Comparison of ENCODE assay signal across 2 cellular contexts in genomic region chr3:59818-60217, GRCh38.
TF ChIP-seq lines count a peak whose summit lies in the region.

No MANE protein-coding gene starts in this region.

TF ChIP-seq in GM23338, 12 proteins besides CTCF, POLR2A, EP300 and RAD21 (continued from another document):
- TF ChIP-seq, protein P1, sequence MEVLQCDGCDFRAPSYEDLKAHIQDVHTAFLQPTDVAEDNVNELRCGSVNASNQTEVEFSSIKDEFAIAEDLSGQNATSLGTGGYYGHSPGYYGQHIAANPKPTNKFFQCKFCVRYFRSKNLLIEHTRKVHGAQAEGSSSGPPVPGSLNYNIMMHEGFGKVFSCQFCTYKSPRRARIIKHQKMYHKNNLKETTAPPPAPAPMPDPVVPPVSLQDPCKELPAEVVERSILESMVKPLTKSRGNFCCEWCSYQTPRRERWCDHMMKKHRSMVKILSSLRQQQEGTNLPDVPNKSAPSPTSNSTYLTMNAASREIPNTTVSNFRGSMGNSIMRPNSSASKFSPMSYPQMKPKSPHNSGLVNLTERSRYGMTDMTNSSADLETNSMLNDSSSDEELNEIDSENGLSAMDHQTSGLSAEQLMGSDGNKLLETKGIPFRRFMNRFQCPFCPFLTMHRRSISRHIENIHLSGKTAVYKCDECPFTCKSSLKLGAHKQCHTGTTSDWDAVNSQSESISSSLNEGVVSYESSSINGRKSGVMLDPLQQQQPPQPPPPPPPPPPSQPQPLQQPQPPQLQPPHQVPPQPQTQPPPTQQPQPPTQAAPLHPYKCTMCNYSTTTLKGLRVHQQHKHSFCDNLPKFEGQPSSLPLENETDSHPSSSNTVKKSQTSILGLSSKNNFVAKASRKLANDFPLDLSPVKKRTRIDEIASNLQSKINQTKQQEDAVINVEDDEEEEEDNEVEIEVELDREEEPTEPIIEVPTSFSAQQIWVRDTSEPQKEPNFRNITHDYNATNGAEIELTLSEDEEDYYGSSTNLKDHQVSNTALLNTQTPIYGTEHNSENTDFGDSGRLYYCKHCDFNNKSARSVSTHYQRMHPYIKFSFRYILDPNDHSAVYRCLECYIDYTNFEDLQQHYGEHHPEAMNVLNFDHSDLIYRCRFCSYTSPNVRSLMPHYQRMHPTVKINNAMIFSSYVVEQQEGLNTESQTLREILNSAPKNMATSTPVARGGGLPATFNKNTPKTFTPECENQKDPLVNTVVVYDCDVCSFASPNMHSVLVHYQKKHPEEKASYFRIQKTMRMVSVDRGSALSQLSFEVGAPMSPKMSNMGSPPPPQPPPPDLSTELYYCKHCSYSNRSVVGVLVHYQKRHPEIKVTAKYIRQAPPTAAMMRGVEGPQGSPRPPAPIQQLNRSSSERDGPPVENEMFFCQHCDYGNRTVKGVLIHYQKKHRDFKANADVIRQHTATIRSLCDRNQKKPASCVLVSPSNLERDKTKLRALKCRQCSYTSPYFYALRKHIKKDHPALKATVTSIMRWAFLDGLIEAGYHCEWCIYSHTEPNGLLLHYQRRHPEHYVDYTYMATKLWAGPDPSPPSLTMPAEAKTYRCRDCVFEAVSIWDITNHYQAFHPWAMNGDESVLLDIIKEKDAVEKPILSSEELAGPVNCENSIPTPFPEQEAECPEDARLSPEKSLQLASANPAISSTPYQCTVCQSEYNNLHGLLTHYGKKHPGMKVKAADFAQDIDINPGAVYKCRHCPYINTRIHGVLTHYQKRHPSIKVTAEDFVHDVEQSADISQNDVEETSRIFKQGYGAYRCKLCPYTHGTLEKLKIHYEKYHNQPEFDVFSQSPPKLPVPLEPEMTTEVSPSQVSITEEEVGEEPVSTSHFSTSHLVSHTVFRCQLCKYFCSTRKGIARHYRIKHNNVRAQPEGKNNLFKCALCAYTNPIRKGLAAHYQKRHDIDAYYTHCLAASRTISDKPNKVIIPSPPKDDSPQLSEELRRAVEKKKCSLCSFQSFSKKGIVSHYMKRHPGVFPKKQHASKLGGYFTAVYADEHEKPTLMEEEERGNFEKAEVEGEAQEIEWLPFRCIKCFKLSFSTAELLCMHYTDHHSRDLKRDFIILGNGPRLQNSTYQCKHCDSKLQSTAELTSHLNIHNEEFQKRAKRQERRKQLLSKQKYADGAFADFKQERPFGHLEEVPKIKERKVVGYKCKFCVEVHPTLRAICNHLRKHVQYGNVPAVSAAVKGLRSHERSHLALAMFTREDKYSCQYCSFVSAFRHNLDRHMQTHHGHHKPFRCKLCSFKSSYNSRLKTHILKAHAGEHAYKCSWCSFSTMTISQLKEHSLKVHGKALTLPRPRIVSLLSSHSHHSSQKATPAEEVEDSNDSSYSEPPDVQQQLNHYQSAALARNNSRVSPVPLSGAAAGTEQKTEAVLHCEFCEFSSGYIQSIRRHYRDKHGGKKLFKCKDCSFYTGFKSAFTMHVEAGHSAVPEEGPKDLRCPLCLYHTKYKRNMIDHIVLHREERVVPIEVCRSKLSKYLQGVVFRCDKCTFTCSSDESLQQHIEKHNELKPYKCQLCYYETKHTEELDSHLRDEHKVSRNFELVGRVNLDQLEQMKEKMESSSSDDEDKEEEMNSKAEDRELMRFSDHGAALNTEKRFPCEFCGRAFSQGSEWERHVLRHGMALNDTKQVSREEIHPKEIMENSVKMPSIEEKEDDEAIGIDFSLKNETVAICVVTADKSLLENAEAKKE (CRISPR knock-in tag; IDR thresholded peaks at IDR 0.05) = no peak
- TF ChIP-seq CREB1 (CRISPR knock-in tag; IDR thresholded peaks at IDR 0.05; ENCODE audit: low read depth) (no peak), NANOG (IDR thresholded peaks at IDR 0.05; ENCODE audit: borderline replicate concordance) (no peak), EZH2 (IDR thresholded peaks at IDR 0.05; ENCODE audit: low read depth, unreplicated experiment) (no peak), STAT1 (IDR thresholded peaks at IDR 0.05; ENCODE audit: unreplicated experiment) (no peak), ETS1 (IDR thresholded peaks at IDR 0.05) (no peak), JUNB (IDR thresholded peaks at IDR 0.05; ENCODE audit: unreplicated experiment) (no peak)
- TF ChIP-seq, protein P2, sequence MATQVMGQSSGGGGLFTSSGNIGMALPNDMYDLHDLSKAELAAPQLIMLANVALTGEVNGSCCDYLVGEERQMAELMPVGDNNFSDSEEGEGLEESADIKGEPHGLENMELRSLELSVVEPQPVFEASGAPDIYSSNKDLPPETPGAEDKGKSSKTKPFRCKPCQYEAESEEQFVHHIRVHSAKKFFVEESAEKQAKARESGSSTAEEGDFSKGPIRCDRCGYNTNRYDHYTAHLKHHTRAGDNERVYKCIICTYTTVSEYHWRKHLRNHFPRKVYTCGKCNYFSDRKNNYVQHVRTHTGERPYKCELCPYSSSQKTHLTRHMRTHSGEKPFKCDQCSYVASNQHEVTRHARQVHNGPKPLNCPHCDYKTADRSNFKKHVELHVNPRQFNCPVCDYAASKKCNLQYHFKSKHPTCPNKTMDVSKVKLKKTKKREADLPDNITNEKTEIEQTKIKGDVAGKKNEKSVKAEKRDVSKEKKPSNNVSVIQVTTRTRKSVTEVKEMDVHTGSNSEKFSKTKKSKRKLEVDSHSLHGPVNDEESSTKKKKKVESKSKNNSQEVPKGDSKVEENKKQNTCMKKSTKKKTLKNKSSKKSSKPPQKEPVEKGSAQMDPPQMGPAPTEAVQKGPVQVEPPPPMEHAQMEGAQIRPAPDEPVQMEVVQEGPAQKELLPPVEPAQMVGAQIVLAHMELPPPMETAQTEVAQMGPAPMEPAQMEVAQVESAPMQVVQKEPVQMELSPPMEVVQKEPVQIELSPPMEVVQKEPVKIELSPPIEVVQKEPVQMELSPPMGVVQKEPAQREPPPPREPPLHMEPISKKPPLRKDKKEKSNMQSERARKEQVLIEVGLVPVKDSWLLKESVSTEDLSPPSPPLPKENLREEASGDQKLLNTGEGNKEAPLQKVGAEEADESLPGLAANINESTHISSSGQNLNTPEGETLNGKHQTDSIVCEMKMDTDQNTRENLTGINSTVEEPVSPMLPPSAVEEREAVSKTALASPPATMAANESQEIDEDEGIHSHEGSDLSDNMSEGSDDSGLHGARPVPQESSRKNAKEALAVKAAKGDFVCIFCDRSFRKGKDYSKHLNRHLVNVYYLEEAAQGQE (IDR thresholded peaks at IDR 0.05; ENCODE audit: unreplicated experiment) = no peak

TF ChIP-seq in H1, 55 proteins besides CTCF, POLR2A, EP300 and RAD21 (continued from another document):
- TF ChIP-seq, protein P3, sequence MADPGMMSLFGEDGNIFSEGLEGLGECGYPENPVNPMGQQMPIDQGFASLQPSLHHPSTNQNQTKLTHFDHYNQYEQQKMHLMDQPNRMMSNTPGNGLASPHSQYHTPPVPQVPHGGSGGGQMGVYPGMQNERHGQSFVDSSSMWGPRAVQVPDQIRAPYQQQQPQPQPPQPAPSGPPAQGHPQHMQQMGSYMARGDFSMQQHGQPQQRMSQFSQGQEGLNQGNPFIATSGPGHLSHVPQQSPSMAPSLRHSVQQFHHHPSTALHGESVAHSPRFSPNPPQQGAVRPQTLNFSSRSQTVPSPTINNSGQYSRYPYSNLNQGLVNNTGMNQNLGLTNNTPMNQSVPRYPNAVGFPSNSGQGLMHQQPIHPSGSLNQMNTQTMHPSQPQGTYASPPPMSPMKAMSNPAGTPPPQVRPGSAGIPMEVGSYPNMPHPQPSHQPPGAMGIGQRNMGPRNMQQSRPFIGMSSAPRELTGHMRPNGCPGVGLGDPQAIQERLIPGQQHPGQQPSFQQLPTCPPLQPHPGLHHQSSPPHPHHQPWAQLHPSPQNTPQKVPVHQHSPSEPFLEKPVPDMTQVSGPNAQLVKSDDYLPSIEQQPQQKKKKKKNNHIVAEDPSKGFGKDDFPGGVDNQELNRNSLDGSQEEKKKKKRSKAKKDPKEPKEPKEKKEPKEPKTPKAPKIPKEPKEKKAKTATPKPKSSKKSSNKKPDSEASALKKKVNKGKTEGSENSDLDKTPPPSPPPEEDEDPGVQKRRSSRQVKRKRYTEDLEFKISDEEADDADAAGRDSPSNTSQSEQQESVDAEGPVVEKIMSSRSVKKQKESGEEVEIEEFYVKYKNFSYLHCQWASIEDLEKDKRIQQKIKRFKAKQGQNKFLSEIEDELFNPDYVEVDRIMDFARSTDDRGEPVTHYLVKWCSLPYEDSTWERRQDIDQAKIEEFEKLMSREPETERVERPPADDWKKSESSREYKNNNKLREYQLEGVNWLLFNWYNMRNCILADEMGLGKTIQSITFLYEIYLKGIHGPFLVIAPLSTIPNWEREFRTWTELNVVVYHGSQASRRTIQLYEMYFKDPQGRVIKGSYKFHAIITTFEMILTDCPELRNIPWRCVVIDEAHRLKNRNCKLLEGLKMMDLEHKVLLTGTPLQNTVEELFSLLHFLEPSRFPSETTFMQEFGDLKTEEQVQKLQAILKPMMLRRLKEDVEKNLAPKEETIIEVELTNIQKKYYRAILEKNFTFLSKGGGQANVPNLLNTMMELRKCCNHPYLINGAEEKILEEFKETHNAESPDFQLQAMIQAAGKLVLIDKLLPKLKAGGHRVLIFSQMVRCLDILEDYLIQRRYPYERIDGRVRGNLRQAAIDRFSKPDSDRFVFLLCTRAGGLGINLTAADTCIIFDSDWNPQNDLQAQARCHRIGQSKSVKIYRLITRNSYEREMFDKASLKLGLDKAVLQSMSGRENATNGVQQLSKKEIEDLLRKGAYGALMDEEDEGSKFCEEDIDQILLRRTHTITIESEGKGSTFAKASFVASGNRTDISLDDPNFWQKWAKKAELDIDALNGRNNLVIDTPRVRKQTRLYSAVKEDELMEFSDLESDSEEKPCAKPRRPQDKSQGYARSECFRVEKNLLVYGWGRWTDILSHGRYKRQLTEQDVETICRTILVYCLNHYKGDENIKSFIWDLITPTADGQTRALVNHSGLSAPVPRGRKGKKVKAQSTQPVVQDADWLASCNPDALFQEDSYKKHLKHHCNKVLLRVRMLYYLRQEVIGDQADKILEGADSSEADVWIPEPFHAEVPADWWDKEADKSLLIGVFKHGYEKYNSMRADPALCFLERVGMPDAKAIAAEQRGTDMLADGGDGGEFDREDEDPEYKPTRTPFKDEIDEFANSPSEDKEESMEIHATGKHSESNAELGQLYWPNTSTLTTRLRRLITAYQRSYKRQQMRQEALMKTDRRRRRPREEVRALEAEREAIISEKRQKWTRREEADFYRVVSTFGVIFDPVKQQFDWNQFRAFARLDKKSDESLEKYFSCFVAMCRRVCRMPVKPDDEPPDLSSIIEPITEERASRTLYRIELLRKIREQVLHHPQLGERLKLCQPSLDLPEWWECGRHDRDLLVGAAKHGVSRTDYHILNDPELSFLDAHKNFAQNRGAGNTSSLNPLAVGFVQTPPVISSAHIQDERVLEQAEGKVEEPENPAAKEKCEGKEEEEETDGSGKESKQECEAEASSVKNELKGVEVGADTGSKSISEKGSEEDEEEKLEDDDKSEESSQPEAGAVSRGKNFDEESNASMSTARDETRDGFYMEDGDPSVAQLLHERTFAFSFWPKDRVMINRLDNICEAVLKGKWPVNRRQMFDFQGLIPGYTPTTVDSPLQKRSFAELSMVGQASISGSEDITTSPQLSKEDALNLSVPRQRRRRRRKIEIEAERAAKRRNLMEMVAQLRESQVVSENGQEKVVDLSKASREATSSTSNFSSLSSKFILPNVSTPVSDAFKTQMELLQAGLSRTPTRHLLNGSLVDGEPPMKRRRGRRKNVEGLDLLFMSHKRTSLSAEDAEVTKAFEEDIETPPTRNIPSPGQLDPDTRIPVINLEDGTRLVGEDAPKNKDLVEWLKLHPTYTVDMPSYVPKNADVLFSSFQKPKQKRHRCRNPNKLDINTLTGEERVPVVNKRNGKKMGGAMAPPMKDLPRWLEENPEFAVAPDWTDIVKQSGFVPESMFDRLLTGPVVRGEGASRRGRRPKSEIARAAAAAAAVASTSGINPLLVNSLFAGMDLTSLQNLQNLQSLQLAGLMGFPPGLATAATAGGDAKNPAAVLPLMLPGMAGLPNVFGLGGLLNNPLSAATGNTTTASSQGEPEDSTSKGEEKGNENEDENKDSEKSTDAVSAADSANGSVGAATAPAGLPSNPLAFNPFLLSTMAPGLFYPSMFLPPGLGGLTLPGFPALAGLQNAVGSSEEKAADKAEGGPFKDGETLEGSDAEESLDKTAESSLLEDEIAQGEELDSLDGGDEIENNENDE (IDR thresholded peaks at IDR 0.05; ENCODE audit: insufficient replicate concordance, low read length) = no peak
- TF ChIP-seq CBX8 (IDR thresholded peaks at IDR 0.05; ENCODE audit: borderline replicate concordance, low read depth, low read length) (no peak), CREB1 (IDR thresholded peaks at IDR 0.05) (no peak)
